In genomic region chr2:159089543-159089942, GRCh38 we compare ENCODE assay signal across 15 cellular contexts.
DNase-seq lines count a peak whose midpoint lies in the region; ATAC-seq and TF ChIP-seq lines count a peak whose summit lies in the region.
"Had no signal": no experiment of that assay in that cellular context is flagged by ENCODE, and none has a peak within 500 bp of the region (broad histone marks: within the 10 kb centered on the region; RNA-seq: fewer than 3 reads in every experiment).

No MANE protein-coding gene starts in this region.

- no peaks in the 10 kb centered on the region for H3K9me3 ChIP-seq in osteoblast (ENCODE audit: low read depth, low read length)
- H3K9me3 ChIP-seq in vagina = no peaks in the 10 kb centered on the region
- H3K9me3 ChIP-seq: pancreas had no signal

- peaks cover 40% of the 10 kb centered on the region for H3K4me1 Mint-ChIP-seq in activated T-helper 1 cell treated with anti-CD3 and anti-CD28 coated beads, Interleukin-12 subunit alpha, Interleukin-12 subunit beta, Interleukin-2, Interleukin-4 antibody, amounts not matched to agents 30 ng/mL and 10 ng/mL and 1 ng/mL, durations not matched to agents 14 hours and 24 hours and 36 hours (ENCODE audit: low read depth)

- no peaks in the 10 kb centered on the region for H3K36me3 ChIP-seq in osteoblast (ENCODE audit: insufficient read depth, low read length)
- no peaks in the 10 kb centered on the region for H3K36me3 ChIP-seq in vagina
- H3K36me3 ChIP-seq: pancreas had no signal

- no peaks in the 10 kb centered on the region for H3K9me3 Mint-ChIP-seq in activated T-helper 1 cell treated with anti-CD3 and anti-CD28 coated beads, Interleukin-12 subunit alpha, Interleukin-12 subunit beta, Interleukin-2, Interleukin-4 antibody, amounts not matched to agents 30 ng/mL and 10 ng/mL and 1 ng/mL, durations not matched to agents 14 hours and 24 hours and 36 hours

- H3K4me3 Mint-ChIP-seq in activated T-helper 1 cell treated with anti-CD3 and anti-CD28 coated beads, Interleukin-12 subunit alpha, Interleukin-12 subunit beta, Interleukin-2, Interleukin-4 antibody, amounts not matched to agents 30 ng/mL and 10 ng/mL and 1 ng/mL, durations not matched to agents 14 hours and 24 hours and 36 hours = no peak overlapping the region
- H3K4me3 Mint-ChIP-seq: activated CD8-positive, alpha-beta memory T cell treated with anti-CD3 and anti-CD28 coated beads, Interleukin-2, amount 10 ng/mL, durations not matched to agents 7 days and 5 days; activated naive CD8-positive, alpha-beta T cell had no signal

- H4K20me1 ChIP-seq in osteoblast (ENCODE audit: insufficient read depth, low read length) = no peaks in the 10 kb centered on the region

- H3K27me3 Mint-ChIP-seq in activated T-helper 1 cell treated with anti-CD3 and anti-CD28 coated beads, Interleukin-12 subunit alpha, Interleukin-12 subunit beta, Interleukin-2, Interleukin-4 antibody, amounts not matched to agents 30 ng/mL and 10 ng/mL and 1 ng/mL, durations not matched to agents 14 hours and 24 hours and 36 hours (ENCODE audit: insufficient read depth) = no peaks in the 10 kb centered on the region
- H3K27me3 Mint-ChIP-seq: activated CD8-positive, alpha-beta memory T cell treated with anti-CD3 and anti-CD28 coated beads, Interleukin-2, amount 10 ng/mL, durations not matched to agents 7 days and 5 days; activated naive CD8-positive, alpha-beta T cell had no signal

- H3K4me2 ChIP-seq in osteoblast (ENCODE audit: insufficient read depth, low read length) = no peak overlapping the region

- DNase-seq in Right ventricle myocardium superior (peak; percentile 67), osteoblast (ENCODE audit: insufficient read length, low spot score, missing footprints) (no peak), vagina (ENCODE audit: extremely low spot score in 2 of 2) (no peak)
- no peak for DNase-seq in activated T-helper 1 cell treated with anti-CD3 and anti-CD28 coated beads, Interleukin-12 subunit alpha, Interleukin-12 subunit beta, Interleukin-2, Interleukin-4 antibody, amounts not matched to agents 30 ng/mL and 10 ng/mL and 1 ng/mL, durations not matched to agents 14 hours and 24 hours and 36 hours (ENCODE audit: low spot score)
- DNase-seq: activated CD8-positive, alpha-beta memory T cell treated with anti-CD3 and anti-CD28 coated beads, Interleukin-2, amount 10 ng/mL, durations not matched to agents 7 days and 5 days; foreskin melanocyte; NCI-H524; pancreas; SHP77; stimulated activated CD4-positive, alpha-beta T cell treated with anti-CD3 and anti-CD28 coated beads, Interleukin-4, amount 100 ng/mL, for 1 hour; stimulated activated naive CD4-positive, alpha-beta T cell had no signal

- no peak for TF ChIP-seq POLR2A in vagina (IDR thresholded peaks at IDR 0.05)

- no peak overlapping the region for H3K4me3 ChIP-seq in osteoblast (ENCODE audit: insufficient read depth, low read length)
- no peak overlapping the region for H3K4me3 ChIP-seq in vagina
- H3K4me3 ChIP-seq: pancreas had no signal

- no peak for TF ChIP-seq CTCF in VCaP (conservative IDR thresholded peaks at IDR 0.05)
- TF ChIP-seq CTCF in osteoblast (IDR thresholded peaks at IDR 0.05; ENCODE audit: extremely low read depth, low read depth, low read length) = no peak
- no peak for TF ChIP-seq CTCF in vagina (IDR thresholded peaks at IDR 0.05)

- peaks cover 70% of the 10 kb centered on the region for H3K4me1 ChIP-seq in osteoblast (ENCODE audit: insufficient read depth, low read length)
- peaks cover 80% of the 10 kb centered on the region for H3K4me1 ChIP-seq in vagina

- no peak overlapping the region for H3K27ac Mint-ChIP-seq in activated T-helper 1 cell treated with anti-CD3 and anti-CD28 coated beads, Interleukin-12 subunit alpha, Interleukin-12 subunit beta, Interleukin-2, Interleukin-4 antibody, amounts not matched to agents 30 ng/mL and 10 ng/mL and 1 ng/mL, durations not matched to agents 14 hours and 24 hours and 36 hours
- H3K27ac Mint-ChIP-seq: activated CD8-positive, alpha-beta memory T cell treated with anti-CD3 and anti-CD28 coated beads, Interleukin-2, amount 10 ng/mL, durations not matched to agents 7 days and 5 days; activated naive CD8-positive, alpha-beta T cell had no signal

- no peaks in the 10 kb centered on the region for H3K36me3 Mint-ChIP-seq in activated T-helper 1 cell treated with anti-CD3 and anti-CD28 coated beads, Interleukin-12 subunit alpha, Interleukin-12 subunit beta, Interleukin-2, Interleukin-4 antibody, amounts not matched to agents 30 ng/mL and 10 ng/mL and 1 ng/mL, durations not matched to agents 14 hours and 24 hours and 36 hours (ENCODE audit: low read depth)
- H3K36me3 Mint-ChIP-seq: activated CD8-positive, alpha-beta memory T cell treated with anti-CD3 and anti-CD28 coated beads, Interleukin-2, amount 10 ng/mL, durations not matched to agents 7 days and 5 days; activated naive CD8-positive, alpha-beta T cell had no signal

- intact Hi-C loops in Right ventricle myocardium superior (cut with DNase I) = no loop called here
- intact Hi-C loops in vagina (cut with DNase I) = no loop called here
- intact Hi-C loops in activated T-helper 1 cell treated with anti-CD3 and anti-CD28 coated beads, Interleukin-12 subunit alpha, Interleukin-12 subunit beta, Interleukin-2, Interleukin-4 antibody, amounts not matched to agents 30 ng/mL and 10 ng/mL and 1 ng/mL, durations not matched to agents 14 hours and 24 hours and 36 hours (cut with micrococcal nuclease) = no loop called here

- peak overlapping the region; percentile 99 for H3K27ac ChIP-seq in VCaP
- peak overlapping the region; percentile 24 for H3K27ac ChIP-seq in osteoblast (ENCODE audit: low read depth, low read length)
- peak overlapping the region; percentile 89 for H3K27ac ChIP-seq in vagina

- H3K79me2 ChIP-seq in osteoblast (ENCODE audit: insufficient read depth, low read length) = peaks cover 38% of the 10 kb centered on the region

- H2AFZ ChIP-seq in osteoblast (ENCODE audit: low read length) = no peak overlapping the region

- peak; percentile 81 for ATAC-seq in Right ventricle myocardium superior (ENCODE audit: poor library complexity)
- no peak for ATAC-seq in HG02623 (IDR thresholded peaks at IDR 0.05; ENCODE audit: unreplicated experiment)
- ATAC-seq in HG02884 (IDR thresholded peaks at IDR 0.05; ENCODE audit: unreplicated experiment) = no peak
- ATAC-seq: activated CD8-positive, alpha-beta memory T cell treated with anti-CD3 and anti-CD28 coated beads, Interleukin-2, amount 10 ng/mL, durations not matched to agents 7 days and 5 days had no signal

- H3K27me3 ChIP-seq in osteoblast (ENCODE audit: insufficient read depth, low read length) (no peaks in the 10 kb centered on the region), vagina (no peaks in the 10 kb centered on the region)
- H3K27me3 ChIP-seq: pancreas had no signal

Comparison
In these comparisons a context has a peak if more than half of its experiments do, and no peak if none do; other contexts are left out.
1. H3K27ac ChIP-seq: peak in every context shown above with its lines; median percentile 99 in VCaP; 89 in vagina; 24 in osteoblast.